Comparison of ENCODE assay signal across 29 cellular contexts in genomic region chr12:131726-132465, GRCh38.
DNase-seq lines count a peak whose midpoint lies in the region; ATAC-seq, FAIRE-seq and TF ChIP-seq lines count a peak whose summit lies in the region.
"Had no signal": no experiment of that assay in that cellular context is flagged by ENCODE, and none has a peak within 500 bp of the region (broad histone marks: within the 10 kb centered on the region; RNA-seq: fewer than 3 reads in every experiment).

No MANE protein-coding gene starts in this region.

- no peak overlapping the region for H3K27ac ChIP-seq in HepG2 (ENCODE audit: extremely low read length, insufficient read depth, low read length)
- no peak overlapping the region for H3K27ac ChIP-seq in right lobe of liver
- H3K27ac ChIP-seq in PC-3 (ENCODE audit: low read length): no peak overlapping the region
- no peak overlapping the region for H3K27ac ChIP-seq in lower lobe of right lung
- H3K27ac ChIP-seq: cardiac muscle cell, HL-60, SK-N-MC, suprapubic skin had no signal

- TF ChIP-seq CTCF in HepG2 (CRISPR knock-in tag; IDR thresholded peaks at IDR 0.05): no peak
- no peak for TF ChIP-seq CTCF in right lobe of liver (IDR thresholded peaks at IDR 0.05)
- no peak for TF ChIP-seq CTCF in PC-3 (conservative IDR thresholded peaks at IDR 0.05; ENCODE audit: low read depth, low read length)
- TF ChIP-seq CTCF in lower lobe of right lung (IDR thresholded peaks at IDR 0.05): no peak

- 15% methylated on average over 12 of the region's 12 CpGs for WGBS in HepG2 (ENCODE audit: low lambda C conversion rate)
- WGBS in right lobe of liver (ENCODE audit: insufficient coverage, low coverage, low lambda C conversion rate, missing lambda C conversion rate): 76% methylated on average over 12 of the region's 12 CpGs

- BruUV-seq in HepG2 (replicated peaks; lab: Mats Ljungman, UMichigan) (no TSS peak), PC-3 (replicated peaks; lab: Mats Ljungman, UMichigan) (no TSS peak)

- H3K9ac ChIP-seq in HepG2 (ENCODE audit: insufficient read depth, low read depth, low read length) (no peak overlapping the region), PC-3 (ENCODE audit: low read length) (no peak overlapping the region)

- ATAC-seq in HepG2 (peak; percentile 27; the same call in 1 of the 3 replicates), right lobe of liver (no peak), PC-3 (no peak), HG03378 (IDR thresholded peaks at IDR 0.05; ENCODE audit: unreplicated experiment) (no peak), lower lobe of right lung (no peak)
- ATAC-seq: activated CD4-positive, alpha-beta T cell treated with anti-CD3 and anti-CD28 coated beads for 36 hours; GM12878; stimulated activated memory B cell treated with anti-CD40 and anti-IgM and Interleukin-4, amounts not matched to agents 10 μg/mL and 1 μg/mL and 100 μg/mL, for 72 hours had no signal

- no peak overlapping the region for H3K4me3 ChIP-seq in HepG2 (replicated peaks in 1 of 3; ENCODE audit: insufficient read depth in 1 of 3, low read depth in 2 of 3, low read length in 3 of 3)
- no peak overlapping the region for H3K4me3 ChIP-seq in right lobe of liver
- no peak overlapping the region for H3K4me3 ChIP-seq in PC-3 (ENCODE audit: low read length)
- H3K4me3 ChIP-seq in lower lobe of right lung: no peak overlapping the region
- H3K4me3 ChIP-seq: cardiac muscle cell, GM12878, SK-N-MC, suprapubic skin had no signal

- CTCF ChIA-PET in HepG2 (lab: Yijun Ruan, JAX; ENCODE audit: low intra/inter-chr PET ratio, low total read pairs): no interaction called here
- CTCF ChIA-PET in PC-3 (lab: Charles Lee): no interaction called here

- no peaks in the 10 kb centered on the region for H3K9me2 ChIP-seq in PC-3 (replicated peaks; ENCODE audit: low read length)

- TF ChIP-seq EP300 in HepG2 (IDR thresholded peaks at IDR 0.05; ENCODE audit: low read depth in 2 of 2, low read length in 2 of 2): no peak
- TF ChIP-seq EP300 in HepG2 (CRISPR knock-in tag; IDR thresholded peaks at IDR 0.05; ENCODE audit: borderline replicate concordance): no peak

- no peaks in the 10 kb centered on the region for H3K36me3 ChIP-seq in HepG2 (replicated peaks in 1 of 2; ENCODE audit: control insufficient read depth in 1 of 2, insufficient read depth in 2 of 2, low read length in 2 of 2)
- no peaks in the 10 kb centered on the region for H3K36me3 ChIP-seq in right lobe of liver
- H3K36me3 ChIP-seq in PC-3 (ENCODE audit: low read depth, low read length): no peaks in the 10 kb centered on the region
- H3K36me3 ChIP-seq in lower lobe of right lung: no peaks in the 10 kb centered on the region
- H3K36me3 ChIP-seq: cardiac muscle cell, suprapubic skin had no signal

- no peaks in the 10 kb centered on the region for H4K20me1 ChIP-seq in HepG2 (ENCODE audit: insufficient read depth, low read length)
- no peaks in the 10 kb centered on the region for H4K20me1 ChIP-seq in PC-3 (ENCODE audit: low read length)

- FAIRE-seq in HepG2 (lab: Jason Lieb, UNC): no peak
- FAIRE-seq in urothelium cell line (lab: Jason Lieb, UNC): peak; percentile 71
- FAIRE-seq: A204.1, GM12878 had no signal

- intact Hi-C loops in HepG2 (cut with micrococcal nuclease; ENCODE audit: unreplicated experiment) (no loop called here), right lobe of liver (cut with DNase I) (no loop called here), PC-3 (cut with micrococcal nuclease) (no loop called here), lower lobe of right lung (cut with DNase I) (no loop called here)

- TF ChIP-seq POLR2A in HepG2 (IDR thresholded peaks at IDR 0.05; ENCODE audit: insufficient read depth in 1 of 2, low read depth in 2 of 2, low read length in 2 of 2) (no peak), right lobe of liver (IDR thresholded peaks at IDR 0.05) (no peak)

- H3K79me2 ChIP-seq in HepG2 (ENCODE audit: insufficient read depth, low read length): no peaks in the 10 kb centered on the region
- H3K79me2 ChIP-seq in PC-3 (ENCODE audit: low read length): no peaks in the 10 kb centered on the region

- H3K27me3 ChIP-seq in HepG2 (ENCODE audit: control insufficient read depth in 1 of 2, insufficient read depth in 2 of 2, low read length in 2 of 2) (peaks cover 0 to 27% of the 10 kb centered on the region in 2 experiments; a peak in 2 of 5 replicates), right lobe of liver (no peaks in the 10 kb centered on the region), PC-3 (ENCODE audit: low read length) (peaks cover 9% of the 10 kb centered on the region; the same call in 1 of the 2 replicates), lower lobe of right lung (ENCODE audit: low read depth) (no peaks in the 10 kb centered on the region)
- H3K27me3 ChIP-seq: cardiac muscle cell had no signal

- H2AFZ ChIP-seq in HepG2 (ENCODE audit: low read length) (no peak overlapping the region), PC-3 (ENCODE audit: low read length) (no peak overlapping the region)

- in situ Hi-C loops in HepG2 (cut with HindIII; ENCODE audit: extremely low pct_ligation_motif_present, low pct_unique_long_range_greater_than_20kb): no loop called here

- H3K4me2 ChIP-seq in HepG2 (ENCODE audit: low read depth, low read length) (no peak overlapping the region), PC-3 (ENCODE audit: low read length) (no peak overlapping the region)

- no peak for TF ChIP-seq RAD21 in HepG2 (CRISPR knock-in tag; IDR thresholded peaks at IDR 0.05)

- POLR2A ChIA-PET in HepG2 (lab: Yijun Ruan, JAX) (no interaction called here), PC-3 (lab: Charles Lee; ENCODE audit: unreplicated experiment) (no interaction called here)

- H3K9me3 ChIP-seq in HepG2 (ENCODE audit: low read length): no peaks in the 10 kb centered on the region
- H3K9me3 ChIP-seq in right lobe of liver: no peaks in the 10 kb centered on the region
- H3K9me3 ChIP-seq in PC-3 (ENCODE audit: low read length): no peaks in the 10 kb centered on the region
- H3K9me3 ChIP-seq in lower lobe of right lung: no peaks in the 10 kb centered on the region
- H3K9me3 ChIP-seq: suprapubic skin had no signal

- DNase-seq in HepG2 (ENCODE audit: low spot score) (no peak), right lobe of liver (no peak), PC-3 (peak; percentile 49), glomerular visceral epithelial cell (ENCODE audit: extremely low spot score) (peak; percentile 40), urothelium cell line (ENCODE audit: low spot score) (peak; percentile 65), lower lobe of right lung (no peak)
- no peak for DNase-seq in activated CD4-positive, alpha-beta T cell treated with anti-CD3 and anti-CD28 coated beads, Interleukin-2, amount 50 U/mL, for 1 hour
- DNase-seq: activated CD4-positive, alpha-beta T cell treated with anti-CD3 and anti-CD28 coated beads for 36 hours; activated naive CD4-positive, alpha-beta T cell treated with Interleukin-2 at 50 U/mL for 16 hours; activated T-cell treated with anti-CD3 and anti-CD28 coated beads, Interleukin-2, amount 50 U/mL, for 24 hours; amygdala; DMS79; GOT3; mammary epithelial cell; MM.1S; NCI-H1436 treated with DMSO at 0.1 percent for 48 hours; NCI-H2171 treated with DMSO at 0.1 percent for 48 hours; NCI-H69; RPMI8226; stimulated activated CD4-positive, alpha-beta T cell treated with anti-CD3 and anti-CD28 coated beads, Interleukin-2, amount 100 ng/mL, for 48 hours; T-helper 2 cell had no signal

- H3F3A ChIP-seq in PC-3 (ENCODE audit: low read length, unreplicated experiment): no peaks in the 10 kb centered on the region

- H3K4me1 ChIP-seq in HepG2 (ENCODE audit: insufficient read depth, low read length) (0 out of 2 replicates have a peak, but pooled peaks cover 6% of the 10 kb centered on the region), right lobe of liver (no peaks in the 10 kb centered on the region), PC-3 (ENCODE audit: insufficient read depth, low read length) (no peaks in the 10 kb centered on the region; the same call in 1 of the 2 replicates), lower lobe of right lung (no peaks in the 10 kb centered on the region)
- H3K4me1 ChIP-seq: suprapubic skin had no signal

TF ChIP-seq in HepG2, 621 proteins besides CTCF, POLR2A, EP300 and RAD21 (continues in another document):
- TF ChIP-seq PBX2 (CRISPR knock-in tag; IDR thresholded peaks at IDR 0.05) (no peak), BCL3 (CRISPR knock-in tag; IDR thresholded peaks at IDR 0.05) (no peak), ATF7 (IDR thresholded peaks at IDR 0.05) (no peak), ATF7 (CRISPR knock-in tag; IDR thresholded peaks at IDR 0.05) (no peak), SIN3B (IDR thresholded peaks at IDR 0.05; ENCODE audit: low read length) (no peak)

Comparison
In these comparisons a context has a peak if more than half of its experiments do, and no peak if none do; other contexts are left out.
1. DNase-seq: peak in PC-3 (single experiment), glomerular visceral epithelial cell (single experiment) and urothelium cell line (single experiment); none in HepG2 (single experiment), right lobe of liver (0 of 3), activated CD4-positive, alpha-beta T cell treated with anti-CD3 and anti-CD28 coated beads, Interleukin-2, amount 50 U/mL, for 1 hour (single experiment) and lower lobe of right lung (single experiment).